24 cellular contexts compared by ENCODE assay signal in the genomic region with DNA sequence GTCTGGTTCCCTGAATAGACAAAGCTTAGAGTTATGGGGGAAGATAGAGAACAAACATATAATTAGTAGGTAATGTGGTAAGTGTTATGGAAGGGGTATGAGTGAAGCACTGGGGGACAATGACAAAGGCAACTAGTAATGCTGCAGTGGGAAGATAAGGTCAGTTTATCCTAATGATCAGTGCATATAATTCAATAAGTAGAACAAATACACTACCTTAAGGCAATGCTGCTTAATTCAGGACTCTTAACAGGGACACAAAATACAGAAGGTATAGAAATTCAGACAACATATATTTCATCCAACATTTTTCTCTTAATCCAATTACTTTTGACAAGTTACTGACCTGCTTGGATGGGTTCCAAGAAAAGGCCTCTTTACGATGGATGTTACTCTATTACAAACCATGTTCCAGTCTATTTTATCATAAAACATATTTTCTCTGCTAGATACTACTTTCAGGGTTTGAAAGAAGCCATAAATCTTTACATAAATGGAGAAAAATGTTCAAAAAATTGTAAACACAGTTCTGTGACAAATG.
DNase-seq lines count a peak whose midpoint lies in the region; ATAC-seq and TF ChIP-seq lines count a peak whose summit lies in the region.
"Had no signal": no experiment of that assay in that cellular context is flagged by ENCODE, and none has a peak within 500 bp of the region (broad histone marks: within the 10 kb centered on the region; RNA-seq: fewer than 3 reads in every experiment).

No MANE protein-coding gene starts in this region.

- ATAC-seq in SK-N-SH treated with all-trans-retinoic acid at 6 μM for 48 hours (peak; percentile 40), HG02759 (IDR thresholded peaks at IDR 0.05; ENCODE audit: unreplicated experiment) (no peak), HG03469 (IDR thresholded peaks at IDR 0.05; ENCODE audit: unreplicated experiment) (no peak)
- ATAC-seq: GM12878 had no signal

- DNase-seq in NCI-H748 (lab: John Stamatoyannopoulos, UW; ENCODE audit: unreplicated experiment) (peak; percentile 23), NCI-H748 treated with DMSO at 0.1 percent for 48 hours (lab: John Stamatoyannopoulos, UW) (no peak), NCI-H2227 (lab: John Stamatoyannopoulos, UW; ENCODE audit: unreplicated experiment) (peak; percentile 28), superior temporal gyrus (ENCODE audit: extremely low spot score) (peak; percentile 26), D341Med (ENCODE audit: low spot score) (no peak)
- DNase-seq: 8988T; CD4-positive, CD25-positive, alpha-beta regulatory T cell; GOT3; HCEC 1CT; KBM-7; MM.1S; NCI-H1417 treated with DMSO at 0.1 percent for 48 hours; NCI-H187 treated with DMSO at 0.1 percent for 48 hours; NCI-H2171 treated with DMSO at 0.1 percent for 48 hours; NCI-H446 treated with DMSO at 0.1 percent for 48 hours; NCI-H526; NK-92 treated with Interleukin-12 subunit alpha and Interleukin-12 subunit beta, amount 100 ng/mL, for 24 hours; PC-9; Right ventricle myocardium superior; RPMI8226 had no signal

TF ChIP-seq in SK-N-SH treated with all-trans-retinoic acid at 6 μM for 48 hours, 23 proteins besides CTCF, POLR2A, EP300 and RAD21:
- no peak for TF ChIP-seq TOX (CRISPR knock-in tag; IDR thresholded peaks at IDR 0.05; ENCODE audit: borderline replicate concordance)
- peak; percentile 23; the same call in 1 of the 2 replicates for TF ChIP-seq TCF4 (CRISPR knock-in tag; IDR thresholded peaks at IDR 0.05; ENCODE audit: borderline replicate concordance)
- no peak for TF ChIP-seq SNAI2 (CRISPR knock-in tag; IDR thresholded peaks at IDR 0.05)
- no peak for TF ChIP-seq PPARA (CRISPR knock-in tag; IDR thresholded peaks at IDR 0.05; ENCODE audit: borderline replicate concordance)
- TF ChIP-seq ARNTL (CRISPR knock-in tag; IDR thresholded peaks at IDR 0.05; ENCODE audit: borderline replicate concordance, low read depth), result no peak
- peak; percentile 85 for TF ChIP-seq ISL1 (CRISPR knock-in tag; IDR thresholded peaks at IDR 0.05)
- TF ChIP-seq ZC3H10 (CRISPR knock-in tag; IDR thresholded peaks at IDR 0.05), result no peak
- no peak for TF ChIP-seq OSR1 (CRISPR knock-in tag; IDR thresholded peaks at IDR 0.05)

Comparison
In these comparisons a context has a peak if more than half of its experiments do, and no peak if none do; other contexts are left out.
1. DNase-seq: peak in NCI-H748 (single experiment), NCI-H2227 (single experiment) and superior temporal gyrus (single experiment); none in NCI-H748 treated with DMSO at 0.1 percent for 48 hours (single experiment) and D341Med (single experiment).